ENCODE assay signal across 7 cellular contexts in genomic region chr9:62799851-62800371, GRCh38.
DNase-seq lines count a peak whose midpoint lies in the region; ATAC-seq and TF ChIP-seq lines count a peak whose summit lies in the region.
"Not testable (repeated sequence)": the region's sequence is repeated elsewhere in the genome, so short reads cannot be mapped to it uniquely, and the experiment has no call there.

No MANE protein-coding gene starts in this region.

- not testable (repeated sequence) for H3K4me1 ChIP-seq in MM.1S (ENCODE audit: low read length); mesodermal cell (ENCODE audit: control insufficient read depth, insufficient read depth, low read length, poor library complexity, severe bottlenecking)
- peaks cover 2 to 42% (median 34%) of the 10 kb centered on the region in 9 donors for H3K4me1 ChIP-seq in heart right ventricle

- intact Hi-C loops in heart right ventricle (cut with DNase I): not testable (repeated sequence)

- H3K27me3 ChIP-seq in MM.1S (replicated peaks; ENCODE audit: insufficient read depth, low read length) (peaks cover 27% of the 10 kb centered on the region; the same call in 1 of the 2 replicates), heart right ventricle (peaks cover 0 to 63% (median 56%) of the 10 kb centered on the region in 7 donors)

- not testable (repeated sequence) for DNase-seq in MM.1S; skeletal muscle cell (ENCODE audit: low read depth)
- peak; percentile 65 for DNase-seq in activated CD8-positive, alpha-beta memory T cell treated with anti-CD3 and anti-CD28 coated beads, Interleukin-2, amount 10 ng/mL, durations not matched to agents 7 days and 5 days
- DNase-seq in cerebellar cortex (ENCODE audit: low spot score) (peak; percentile 5), heart right ventricle (peak; percentile 23 to 59)

- not testable (repeated sequence) for H3F3A ChIP-seq in MM.1S (ENCODE audit: insufficient read depth, low read length)

- H4K20me1 ChIP-seq in MM.1S (ENCODE audit: insufficient read depth, low read length): not testable (repeated sequence)

- peaks cover 34% of the 10 kb centered on the region for H3K27me3 Mint-ChIP-seq in activated CD8-positive, alpha-beta memory T cell treated with anti-CD3 and anti-CD28 coated beads, Interleukin-2, amount 10 ng/mL, durations not matched to agents 7 days and 5 days

- H3K9me3 ChIP-seq in MM.1S (replicated peaks; ENCODE audit: insufficient read depth, low read length); heart right ventricle; mesodermal cell (ENCODE audit: control insufficient read depth, low read length): not testable (repeated sequence)

- H3K27ac Mint-ChIP-seq in activated CD8-positive, alpha-beta memory T cell treated with anti-CD3 and anti-CD28 coated beads, Interleukin-2, amount 10 ng/mL, durations not matched to agents 7 days and 5 days: peak overlapping the region; percentile 87

- H3K36me3 ChIP-seq in MM.1S (replicated peaks; ENCODE audit: insufficient read depth, low read length); heart right ventricle; mesodermal cell (ENCODE audit: control insufficient read depth, insufficient read depth, low read length): not testable (repeated sequence)

- not testable (repeated sequence) for H3K4me3 ChIP-seq in MM.1S (ENCODE audit: low read length)
- H3K4me3 ChIP-seq in heart right ventricle (peak overlapping the region; percentile 9 to 68 (median 56)), mesodermal cell (ENCODE audit: extremely low read depth, insufficient read depth, low read length, poor library complexity, severe bottlenecking) (peak overlapping the region; percentile 53), skeletal muscle cell (ENCODE audit: low read depth, low read length) (peak overlapping the region; percentile 56)

- H3K4me3 Mint-ChIP-seq in activated CD8-positive, alpha-beta memory T cell treated with anti-CD3 and anti-CD28 coated beads, Interleukin-2, amount 10 ng/mL, durations not matched to agents 7 days and 5 days: peak overlapping the region; percentile 73

- H3K79me2 ChIP-seq in MM.1S (ENCODE audit: low read length): not testable (repeated sequence)

- TF ChIP-seq CTCF in MM.1S (IDR thresholded peaks at IDR 0.05; ENCODE audit: low read length); heart right ventricle (IDR thresholded peaks at IDR 0.05): not testable (repeated sequence)

- not testable (repeated sequence) for H3K27ac ChIP-seq in MM.1S (ENCODE audit: low read length); mesodermal cell (ENCODE audit: low read depth, low read length, severe bottlenecking)
- H3K27ac ChIP-seq in heart right ventricle: peak overlapping the region in 8 of 10 donors; percentile 13 to 95 (median 74)

- CTCF ChIA-PET in activated CD8-positive, alpha-beta memory T cell treated with anti-CD3 and anti-CD28 coated beads, Interleukin-2, amount 10 ng/mL, durations not matched to agents 7 days and 5 days (lab: Charles Lee): interaction anchor here (3.3 kb wide), 1 partner anchor 1017 kb away, joined by 19 read pairs; no protein-coding TSS in a partner anchor

- not testable (repeated sequence) for H3K9me2 ChIP-seq in MM.1S (replicated peaks; ENCODE audit: insufficient read depth, low read length)

- H3K4me2 ChIP-seq in MM.1S (ENCODE audit: low read depth, low read length): peak overlapping the region; percentile 58; the same call in 1 of the 2 replicates

- not testable (repeated sequence) for H3K9ac ChIP-seq in MM.1S (ENCODE audit: low read length)

- H3K36me3 Mint-ChIP-seq in activated CD8-positive, alpha-beta memory T cell treated with anti-CD3 and anti-CD28 coated beads, Interleukin-2, amount 10 ng/mL, durations not matched to agents 7 days and 5 days: peaks cover 18% of the 10 kb centered on the region

- WGBS in heart right ventricle, 2 donors: 11 to 16% methylated on average over 36 of the region's 36 CpGs
- 8 to 9% methylated on average over 22 of the region's 36 CpGs for WGBS in mesodermal cell (ENCODE audit: insufficient coverage in 2 of 2), 2 experiments

- H3K9me3 Mint-ChIP-seq in activated CD8-positive, alpha-beta memory T cell treated with anti-CD3 and anti-CD28 coated beads, Interleukin-2, amount 10 ng/mL, durations not matched to agents 7 days and 5 days (ENCODE audit: low read depth): not testable (repeated sequence)

- ATAC-seq in GM18502 (IDR thresholded peaks at IDR 0.05; ENCODE audit: poor library complexity, unreplicated experiment) (peak; percentile 16), heart right ventricle (peak in 1 of 8 donors; percentile 12)
- ATAC-seq in activated CD8-positive, alpha-beta memory T cell treated with anti-CD3 and anti-CD28 coated beads, Interleukin-2, amount 10 ng/mL, durations not matched to agents 7 days and 5 days: not testable (repeated sequence)

- peaks cover 33% of the 10 kb centered on the region for H3K4me1 Mint-ChIP-seq in activated CD8-positive, alpha-beta memory T cell treated with anti-CD3 and anti-CD28 coated beads, Interleukin-2, amount 10 ng/mL, durations not matched to agents 7 days and 5 days

- H2AFZ ChIP-seq in MM.1S (ENCODE audit: low read length): not testable (repeated sequence)
